Comparison of ENCODE assay signal across 1 cellular context in the genomic region with DNA sequence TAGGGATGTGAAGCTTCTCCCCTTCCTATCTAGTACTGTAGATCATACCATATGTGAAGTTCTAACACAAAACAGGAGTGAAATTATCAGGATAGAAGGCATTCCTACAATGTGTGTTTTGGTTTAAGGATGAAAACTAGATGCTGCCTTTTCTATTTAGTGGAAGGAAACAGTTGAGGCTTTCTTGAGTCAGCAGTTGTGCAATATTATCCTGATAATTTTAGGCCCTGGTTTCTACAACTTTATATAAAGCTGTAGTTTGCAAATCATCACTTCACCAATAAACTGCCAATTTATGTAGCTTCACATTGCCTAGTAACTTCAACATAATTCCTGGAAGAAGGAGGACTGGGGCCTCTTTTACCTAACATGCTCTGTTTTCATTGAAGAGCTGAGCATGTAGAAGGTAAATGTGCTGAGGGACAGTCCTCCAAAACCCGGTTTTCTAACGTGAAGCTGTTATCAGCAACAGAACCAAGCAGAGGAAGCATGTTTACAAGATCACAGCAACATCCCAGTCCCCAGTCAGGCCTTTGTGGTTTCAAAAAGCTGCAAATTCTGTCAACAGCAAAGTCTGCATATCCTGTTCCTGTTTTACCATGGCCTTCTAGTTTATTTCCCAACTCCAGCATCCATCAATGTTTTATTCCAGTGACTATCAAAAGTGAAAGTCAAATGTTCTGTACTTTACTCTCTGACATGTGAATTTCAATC.
TF ChIP-seq lines count a peak whose summit lies in the region.

No MANE protein-coding gene starts in this region.

TF ChIP-seq in K562, 482 proteins besides CTCF, POLR2A, EP300 and RAD21 (continued from another document):
- 0 out of 4 replicates have a peak, but pooled peaks of 1 of the 2 experiments have one; percentile 8 for TF ChIP-seq KDM1A (IDR thresholded peaks at IDR 0.05)
- TF ChIP-seq SMARCB1 (IDR thresholded peaks at IDR 0.05; ENCODE audit: insufficient read length, low read depth), result no peak
- TF ChIP-seq ZNF121 (CRISPR knock-in tag; conservative IDR thresholded peaks at IDR 0.05), result no peak
- no peak for TF ChIP-seq ZBTB11 (CRISPR knock-in tag; IDR thresholded peaks at IDR 0.05)
- TF ChIP-seq, protein P1, sequence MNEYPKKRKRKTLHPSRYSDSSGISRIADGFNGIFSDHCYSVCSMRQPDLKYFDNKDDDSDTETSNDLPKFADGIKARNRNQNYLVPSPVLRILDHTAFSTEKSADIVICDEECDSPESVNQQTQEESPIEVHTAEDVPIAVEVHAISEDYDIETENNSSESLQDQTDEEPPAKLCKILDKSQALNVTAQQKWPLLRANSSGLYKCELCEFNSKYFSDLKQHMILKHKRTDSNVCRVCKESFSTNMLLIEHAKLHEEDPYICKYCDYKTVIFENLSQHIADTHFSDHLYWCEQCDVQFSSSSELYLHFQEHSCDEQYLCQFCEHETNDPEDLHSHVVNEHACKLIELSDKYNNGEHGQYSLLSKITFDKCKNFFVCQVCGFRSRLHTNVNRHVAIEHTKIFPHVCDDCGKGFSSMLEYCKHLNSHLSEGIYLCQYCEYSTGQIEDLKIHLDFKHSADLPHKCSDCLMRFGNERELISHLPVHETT (CRISPR knock-in tag; conservative IDR thresholded peaks at IDR 0.05 in 1 of 2, IDR thresholded peaks at IDR 0.05 in 1 of 2), result no peak
- TF ChIP-seq KLF16 (IDR thresholded peaks at IDR 0.05), result peak; percentile 12; the same call in 1 of the 2 replicates
- no peak for TF ChIP-seq SRSF3 (IDR thresholded peaks at IDR 0.05; ENCODE audit: insufficient read depth, low read length)
- no peak for TF ChIP-seq ZNF717 (CRISPR knock-in tag; IDR thresholded peaks at IDR 0.05)
- no peak for TF ChIP-seq BRD4 (IDR thresholded peaks at IDR 0.05)
- TF ChIP-seq, protein P2, sequence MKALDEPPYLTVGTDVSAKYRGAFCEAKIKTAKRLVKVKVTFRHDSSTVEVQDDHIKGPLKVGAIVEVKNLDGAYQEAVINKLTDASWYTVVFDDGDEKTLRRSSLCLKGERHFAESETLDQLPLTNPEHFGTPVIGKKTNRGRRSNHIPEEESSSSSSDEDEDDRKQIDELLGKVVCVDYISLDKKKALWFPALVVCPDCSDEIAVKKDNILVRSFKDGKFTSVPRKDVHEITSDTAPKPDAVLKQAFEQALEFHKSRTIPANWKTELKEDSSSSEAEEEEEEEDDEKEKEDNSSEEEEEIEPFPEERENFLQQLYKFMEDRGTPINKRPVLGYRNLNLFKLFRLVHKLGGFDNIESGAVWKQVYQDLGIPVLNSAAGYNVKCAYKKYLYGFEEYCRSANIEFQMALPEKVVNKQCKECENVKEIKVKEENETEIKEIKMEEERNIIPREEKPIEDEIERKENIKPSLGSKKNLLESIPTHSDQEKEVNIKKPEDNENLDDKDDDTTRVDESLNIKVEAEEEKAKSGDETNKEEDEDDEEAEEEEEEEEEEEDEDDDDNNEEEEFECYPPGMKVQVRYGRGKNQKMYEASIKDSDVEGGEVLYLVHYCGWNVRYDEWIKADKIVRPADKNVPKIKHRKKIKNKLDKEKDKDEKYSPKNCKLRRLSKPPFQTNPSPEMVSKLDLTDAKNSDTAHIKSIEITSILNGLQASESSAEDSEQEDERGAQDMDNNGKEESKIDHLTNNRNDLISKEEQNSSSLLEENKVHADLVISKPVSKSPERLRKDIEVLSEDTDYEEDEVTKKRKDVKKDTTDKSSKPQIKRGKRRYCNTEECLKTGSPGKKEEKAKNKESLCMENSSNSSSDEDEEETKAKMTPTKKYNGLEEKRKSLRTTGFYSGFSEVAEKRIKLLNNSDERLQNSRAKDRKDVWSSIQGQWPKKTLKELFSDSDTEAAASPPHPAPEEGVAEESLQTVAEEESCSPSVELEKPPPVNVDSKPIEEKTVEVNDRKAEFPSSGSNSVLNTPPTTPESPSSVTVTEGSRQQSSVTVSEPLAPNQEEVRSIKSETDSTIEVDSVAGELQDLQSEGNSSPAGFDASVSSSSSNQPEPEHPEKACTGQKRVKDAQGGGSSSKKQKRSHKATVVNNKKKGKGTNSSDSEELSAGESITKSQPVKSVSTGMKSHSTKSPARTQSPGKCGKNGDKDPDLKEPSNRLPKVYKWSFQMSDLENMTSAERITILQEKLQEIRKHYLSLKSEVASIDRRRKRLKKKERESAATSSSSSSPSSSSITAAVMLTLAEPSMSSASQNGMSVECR (CRISPR knock-in tag; IDR thresholded peaks at IDR 0.05), result no peak
- 0 out of 2 replicates have a peak, but pooled peaks have one; percentile 31 for TF ChIP-seq NBN (IDR thresholded peaks at IDR 0.05; ENCODE audit: low read depth)
- TF ChIP-seq CAMTA2 (CRISPR knock-in tag; conservative IDR thresholded peaks at IDR 0.05), result no peak
- no peak for TF ChIP-seq EP400 (IDR thresholded peaks at IDR 0.05)
- TF ChIP-seq ZNF41 (CRISPR knock-in tag; conservative IDR thresholded peaks at IDR 0.05), result no peak
- TF ChIP-seq IRF2 (CRISPR knock-in tag; IDR thresholded peaks at IDR 0.05), result no peak
- no peak for TF ChIP-seq PRDM10 (IDR thresholded peaks at IDR 0.05; ENCODE audit: partially characterized antibody)
- TF ChIP-seq, protein P3, sequence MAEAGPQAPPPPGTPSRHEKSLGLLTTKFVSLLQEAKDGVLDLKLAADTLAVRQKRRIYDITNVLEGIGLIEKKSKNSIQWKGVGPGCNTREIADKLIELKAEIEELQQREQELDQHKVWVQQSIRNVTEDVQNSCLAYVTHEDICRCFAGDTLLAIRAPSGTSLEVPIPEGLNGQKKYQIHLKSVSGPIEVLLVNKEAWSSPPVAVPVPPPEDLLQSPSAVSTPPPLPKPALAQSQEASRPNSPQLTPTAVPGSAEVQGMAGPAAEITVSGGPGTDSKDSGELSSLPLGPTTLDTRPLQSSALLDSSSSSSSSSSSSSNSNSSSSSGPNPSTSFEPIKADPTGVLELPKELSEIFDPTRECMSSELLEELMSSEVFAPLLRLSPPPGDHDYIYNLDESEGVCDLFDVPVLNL (CRISPR knock-in tag; IDR thresholded peaks at IDR 0.05; ENCODE audit: low read depth), result no peak
- TF ChIP-seq, protein P4, sequence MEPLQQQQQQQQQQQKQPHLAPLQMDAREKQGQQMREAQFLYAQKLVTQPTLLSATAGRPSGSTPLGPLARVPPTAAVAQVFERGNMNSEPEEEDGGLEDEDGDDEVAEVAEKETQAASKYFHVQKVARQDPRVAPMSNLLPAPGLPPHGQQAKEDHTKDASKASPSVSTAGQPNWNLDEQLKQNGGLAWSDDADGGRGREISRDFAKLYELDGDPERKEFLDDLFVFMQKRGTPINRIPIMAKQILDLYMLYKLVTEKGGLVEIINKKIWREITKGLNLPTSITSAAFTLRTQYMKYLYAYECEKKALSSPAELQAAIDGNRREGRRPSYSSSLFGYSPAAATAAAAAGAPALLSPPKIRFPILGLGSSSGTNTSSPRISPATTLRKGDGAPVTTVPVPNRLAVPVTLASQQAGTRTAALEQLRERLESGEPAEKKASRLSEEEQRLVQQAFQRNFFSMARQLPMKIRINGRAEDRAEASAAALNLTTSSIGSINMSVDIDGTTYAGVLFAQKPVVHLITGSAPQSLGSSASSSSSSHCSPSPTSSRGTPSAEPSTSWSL (CRISPR knock-in tag; IDR thresholded peaks at IDR 0.05; ENCODE audit: borderline replicate concordance), result no peak
- no peak for TF ChIP-seq SMAD1 (IDR thresholded peaks at IDR 0.05; ENCODE audit: low read depth, low read length, partially characterized antibody)
- no peak for TF ChIP-seq CCAR2 (IDR thresholded peaks at IDR 0.05; ENCODE audit: low read depth, low read length)
- TF ChIP-seq MNT (conservative IDR thresholded peaks at IDR 0.05), result 0 out of 4 replicates have a peak, but pooled peaks of 1 of the 2 experiments have one; percentile 53
- no peak for TF ChIP-seq SMAD2 (IDR thresholded peaks at IDR 0.05; ENCODE audit: low read depth, low read length)
- no peak for TF ChIP-seq ILF3 (IDR thresholded peaks at IDR 0.05; ENCODE audit: borderline replicate concordance)
- no peak for TF ChIP-seq SMARCA5 (IDR thresholded peaks at IDR 0.05)
- no peak for TF ChIP-seq ZKSCAN8 (CRISPR knock-in tag; IDR thresholded peaks at IDR 0.05)
